In genomic region chr18:22200611-22201225, GRCh38 we compare ENCODE assay signal across 1 cellular context.
TF ChIP-seq lines count a peak whose summit lies in the region.

No MANE protein-coding gene starts in this region.

TF ChIP-seq in H1, 55 proteins besides CTCF, POLR2A, EP300 and RAD21:
- TF ChIP-seq CTBP2 (IDR thresholded peaks at IDR 0.05; ENCODE audit: borderline replicate concordance, insufficient read depth, insufficient read length, low read length), result no peak
- TF ChIP-seq TAF1 (IDR thresholded peaks at IDR 0.05; ENCODE audit: low read depth, low read length), result no peak
- no peak for TF ChIP-seq TEAD4 (IDR thresholded peaks at IDR 0.05; ENCODE audit: low read depth, low read length)
- TF ChIP-seq SIRT6 (IDR thresholded peaks at IDR 0.05; ENCODE audit: low read length), result no peak
- TF ChIP-seq SRF (IDR thresholded peaks at IDR 0.05; ENCODE audit: low read depth, low read length), result no peak
- TF ChIP-seq BRCA1 (IDR thresholded peaks at IDR 0.05; ENCODE audit: low read depth, low read length), result no peak
